24 cellular contexts compared by ENCODE assay signal in the genomic region with DNA sequence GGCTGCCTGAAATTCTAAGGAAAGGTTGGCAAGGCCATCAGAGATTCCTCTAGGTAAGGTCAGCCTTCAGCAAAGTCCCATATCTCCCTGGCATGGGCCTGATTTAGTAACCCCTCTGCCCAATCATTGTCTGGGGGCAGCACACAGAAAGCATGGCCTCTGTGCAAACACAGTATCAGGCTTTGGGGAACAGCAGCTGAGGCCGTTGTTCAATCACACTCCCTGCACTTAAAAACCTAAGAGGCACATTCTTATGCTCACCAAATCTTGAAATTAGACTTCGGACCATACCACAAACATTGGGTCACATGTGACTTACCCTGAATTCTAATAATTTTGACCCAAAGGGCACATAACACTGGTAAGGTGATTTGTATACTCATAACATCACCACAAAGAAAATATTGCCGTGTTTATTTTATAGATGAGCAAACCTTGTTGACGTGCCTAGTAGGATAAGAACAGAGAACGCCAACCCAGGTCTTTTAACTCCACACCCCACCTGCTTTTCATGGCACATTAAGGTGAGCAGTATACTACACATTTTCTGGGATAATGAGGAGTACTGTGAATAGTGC.
DNase-seq lines count a peak whose midpoint lies in the region; ATAC-seq, FAIRE-seq and TF ChIP-seq lines count a peak whose summit lies in the region.
"Had no signal": no experiment of that assay in that cellular context is flagged by ENCODE, and none has a peak within 500 bp of the region (broad histone marks: within the 10 kb centered on the region; RNA-seq: fewer than 3 reads in every experiment).

No MANE protein-coding gene starts in this region.

- H3K27ac ChIP-seq in HepG2 (ENCODE audit: extremely low read length, insufficient read depth, low read length) (no peak overlapping the region), right lobe of liver (no peak overlapping the region), mesendoderm (ENCODE audit: low read depth, low read length) (no peak overlapping the region)
- H3K27ac ChIP-seq: BLaER1 had no signal

- H3K79me2 ChIP-seq in HepG2 (ENCODE audit: insufficient read depth, low read length), result no peaks in the 10 kb centered on the region
- H3K79me2 ChIP-seq in mesendoderm (ENCODE audit: control insufficient read depth, insufficient read depth, low read length), result no peaks in the 10 kb centered on the region

- H2BK120ac ChIP-seq in mesendoderm (ENCODE audit: low read depth, low read length), result no peak overlapping the region

- FAIRE-seq in HepG2 (lab: Jason Lieb, UNC), result no peak
- FAIRE-seq: A204.1, GM12878, GM12892, GM18507 had no signal

- H3K23ac ChIP-seq in mesendoderm (ENCODE audit: low read length), result no peak overlapping the region

- peak overlapping the region; percentile 37 for H3K4me2 ChIP-seq in HepG2 (ENCODE audit: low read depth, low read length)
- H3K4me2 ChIP-seq in mesendoderm (ENCODE audit: low read length), result no peak overlapping the region
- H3K4me2 ChIP-seq: BLaER1 had no signal

- H2BK5ac ChIP-seq in mesendoderm (ENCODE audit: low read length), result peak overlapping the region; percentile 56

- no TSS peak for BruUV-seq in HepG2 (replicated peaks; lab: Mats Ljungman, UMichigan)

- intact Hi-C loops in HepG2 (cut with micrococcal nuclease; ENCODE audit: unreplicated experiment), result no loop called here
- intact Hi-C loops in right lobe of liver (cut with DNase I), result no loop called here

- peak overlapping the region; percentile 39 for H3K56ac ChIP-seq in mesendoderm (ENCODE audit: low read length)

- CTCF ChIA-PET in HepG2 (lab: Yijun Ruan, JAX; ENCODE audit: low intra/inter-chr PET ratio, low total read pairs), result no interaction called here

- no peak overlapping the region for H4K5ac ChIP-seq in mesendoderm (ENCODE audit: low read length)

- TF ChIP-seq CTCF in HepG2 (CRISPR knock-in tag; IDR thresholded peaks at IDR 0.05) (no peak), right lobe of liver (IDR thresholded peaks at IDR 0.05) (no peak)

- H2BK15ac ChIP-seq in mesendoderm (replicated peaks; ENCODE audit: low read depth), result no peak overlapping the region

- H2AFZ ChIP-seq in HepG2 (ENCODE audit: low read length), result no peak overlapping the region

- TF ChIP-seq RAD21 in HepG2 (CRISPR knock-in tag; IDR thresholded peaks at IDR 0.05), result no peak

- WGBS in HepG2 (ENCODE audit: low lambda C conversion rate), result 10% methylated on average over 5 of the region's 5 CpGs
- WGBS in right lobe of liver (ENCODE audit: insufficient coverage, low coverage, low lambda C conversion rate, missing lambda C conversion rate), result 60% methylated on average over 4 of the region's 5 CpGs
- no CpG with 5 or more reads among the region's 5 CpGs for WGBS in mesendoderm (ENCODE audit: extremely low coverage, insufficient coverage, low lambda C conversion rate)

- H3K27me3 ChIP-seq in HepG2 (ENCODE audit: control insufficient read depth in 1 of 2, insufficient read depth in 2 of 2, low read length in 2 of 2) (no peaks in the 10 kb centered on the region), right lobe of liver (no peaks in the 10 kb centered on the region), mesendoderm (ENCODE audit: insufficient read depth, low read length, poor library complexity) (no peaks in the 10 kb centered on the region)
- H3K27me3 ChIP-seq: BE2C, BLaER1 had no signal

- no peaks in the 10 kb centered on the region for H4K20me1 ChIP-seq in HepG2 (ENCODE audit: insufficient read depth, low read length)
- H4K20me1 ChIP-seq: BLaER1 had no signal

- in situ Hi-C loops in HepG2 (cut with HindIII; ENCODE audit: extremely low pct_ligation_motif_present, low pct_unique_long_range_greater_than_20kb), result no loop called here

- H3K9me3 ChIP-seq in HepG2 (ENCODE audit: low read length) (no peaks in the 10 kb centered on the region), right lobe of liver (no peaks in the 10 kb centered on the region)
- H3K9me3 ChIP-seq: BE2C had no signal

- H3K36me3 ChIP-seq in HepG2 (replicated peaks in 1 of 2; ENCODE audit: control insufficient read depth in 1 of 2, insufficient read depth in 2 of 2, low read length in 2 of 2) (no peaks in the 10 kb centered on the region), right lobe of liver (no peaks in the 10 kb centered on the region), mesendoderm (ENCODE audit: control insufficient read depth, insufficient read depth, low read length) (no peaks in the 10 kb centered on the region)
- H3K36me3 ChIP-seq: BE2C, BLaER1 had no signal

- H3K18ac ChIP-seq in mesendoderm (ENCODE audit: low read length), result no peak overlapping the region

- H3K9ac ChIP-seq in HepG2 (ENCODE audit: insufficient read depth, low read depth, low read length) (no peak overlapping the region), mesendoderm (ENCODE audit: low read length) (no peak overlapping the region)
- H3K9ac ChIP-seq: BLaER1 had no signal

- no peak overlapping the region for H4K8ac ChIP-seq in mesendoderm (ENCODE audit: low read depth, low read length)

- H3K79me1 ChIP-seq in mesendoderm (ENCODE audit: low read length), result no peaks in the 10 kb centered on the region

- H3K4ac ChIP-seq in mesendoderm (ENCODE audit: low read depth, low read length), result no peak overlapping the region

- DNase-seq in HepG2 (ENCODE audit: low spot score), result peak; percentile 20
- no peak for DNase-seq in right lobe of liver
- no peak for DNase-seq in mesendoderm
- no peak for DNase-seq in NCI-H1694 (lab: John Stamatoyannopoulos, UW)
- DNase-seq: 8988T; ACHN; BE2C; C1 segment of cervical spinal cord; CD4-positive, alpha-beta memory T cell; CD4-positive, CD25-positive, alpha-beta regulatory T cell; CD8-positive, alpha-beta memory T cell; COR-L47; DMS 273 treated with DMSO at 0.1 percent for 48 hours; DMS153; DMS53; DND-41; EL; GDM1 had no signal

- H3K4me1 ChIP-seq in HepG2 (ENCODE audit: insufficient read depth, low read length), result peaks cover 35% of the 10 kb centered on the region
- H3K4me1 ChIP-seq in right lobe of liver, result peaks cover 0 to 5% (median 0%) of the 10 kb centered on the region in 4 donors
- peaks cover 10% of the 10 kb centered on the region for H3K4me1 ChIP-seq in mesendoderm (ENCODE audit: control insufficient read depth, low read depth, low read length)
- H3K4me1 ChIP-seq: BE2C, BLaER1 had no signal

- H3K4me3 ChIP-seq in HepG2 (replicated peaks in 1 of 3; ENCODE audit: insufficient read depth in 1 of 3, low read depth in 2 of 3, low read length in 3 of 3) (no peak overlapping the region), right lobe of liver (no peak overlapping the region), mesendoderm (ENCODE audit: low read length) (no peak overlapping the region)
- H3K4me3 ChIP-seq: BLaER1, GM12878 had no signal

- no peak overlapping the region for H2AK5ac ChIP-seq in mesendoderm (ENCODE audit: low read length)

- POLR2A ChIA-PET in HepG2 (lab: Yijun Ruan, JAX), result no interaction called here

- peak; percentile 69 for ATAC-seq in HepG2
- ATAC-seq in right lobe of liver, result no peak
- no peak for ATAC-seq in HG02970 (IDR thresholded peaks at IDR 0.05; ENCODE audit: low FRiP score, unreplicated experiment)
- ATAC-seq: GM12878 had no signal

- TF ChIP-seq POLR2A in HepG2 (IDR thresholded peaks at IDR 0.05; ENCODE audit: insufficient read depth in 1 of 2, low read depth in 2 of 2, low read length in 2 of 2), result no peak
- no peak for TF ChIP-seq POLR2A in right lobe of liver (IDR thresholded peaks at IDR 0.05)

- TF ChIP-seq EP300 in HepG2 (IDR thresholded peaks at IDR 0.05; ENCODE audit: low read depth in 2 of 2, low read length in 2 of 2) (peak in 1 of 2 experiments; percentile 17; a peak in 1 of 4 replicates), HepG2 (CRISPR knock-in tag; IDR thresholded peaks at IDR 0.05; ENCODE audit: borderline replicate concordance) (no peak)

TF ChIP-seq in HepG2, 621 proteins besides CTCF, POLR2A, EP300 and RAD21 (continues in another document):
- TF ChIP-seq ARID5B (CRISPR knock-in tag; IDR thresholded peaks at IDR 0.05) (peak; percentile 37; the same call in 1 of the 2 replicates), LCORL (IDR thresholded peaks at IDR 0.05) (0 out of 2 replicates have a peak, but pooled peaks have one; percentile 23), LCORL (CRISPR knock-in tag; IDR thresholded peaks at IDR 0.05) (peak; percentile 77), SALL1 (CRISPR knock-in tag; IDR thresholded peaks at IDR 0.05) (peak; percentile 34), ZNF570 (CRISPR knock-in tag; IDR thresholded peaks at IDR 0.05; ENCODE audit: borderline replicate concordance) (no peak)
